10 cellular contexts compared by ENCODE assay signal in genomic region chrX:87409113-87409841, GRCh38.
DNase-seq lines count a peak whose midpoint lies in the region; ATAC-seq and TF ChIP-seq lines count a peak whose summit lies in the region.
"Had no signal": no experiment of that assay in that cellular context is flagged by ENCODE, and none has a peak within 500 bp of the region (broad histone marks: within the 10 kb centered on the region; RNA-seq: fewer than 3 reads in every experiment).

No MANE protein-coding gene starts in this region.

- no peak for TF ChIP-seq CTCF in adrenal gland (IDR thresholded peaks at IDR 0.05)

- DNase-seq in HT1080 (ENCODE audit: low read depth) (peak; percentile 95), adrenal gland (peak; percentile 83 to 94 (median 91)), left ventricle myocardium superior (peak; percentile 45), skeletal muscle cell (ENCODE audit: low read depth) (peak; percentile 82), HEK293T (ENCODE audit: extremely low spot score) (no peak), NCI-H82 (lab: John Stamatoyannopoulos, UW) (no peak)
- DNase-seq: EL; stimulated activated CD4-positive, alpha-beta T cell treated with anti-CD3 and anti-CD28 coated beads, Interleukin-4, amount 100 ng/mL, for 1 hour had no signal

- H3K9me3 ChIP-seq in adrenal gland (replicated peaks in 1 of 3) = no peaks in the 10 kb centered on the region

- H3K4me3 ChIP-seq in adrenal gland (no peak overlapping the region), skeletal muscle cell (ENCODE audit: low read depth, low read length) (no peak overlapping the region)

- WGBS in adrenal gland, 4 donors = 12 to 27% (median 21%) methylated on average over 7 of the region's 7 CpGs

- no peaks in the 10 kb centered on the region for H3K36me3 ChIP-seq in adrenal gland (replicated peaks in 1 of 2)

- peak in 1 of 2 donors; percentile 18 for TF ChIP-seq POLR2A in adrenal gland (IDR thresholded peaks at IDR 0.05)

- POLR2A ChIA-PET in HEK293T (lab: Yijun Ruan, JAX) = no interaction called here

- intact Hi-C loops in adrenal gland (cut with DNase I) = no loop called here
- intact Hi-C loops in left ventricle myocardium superior (cut with micrococcal nuclease) = no loop called here

- peak; percentile 60 for ATAC-seq in left ventricle myocardium superior
- ATAC-seq in HG03135 (IDR thresholded peaks at IDR 0.05; ENCODE audit: unreplicated experiment) = no peak
- ATAC-seq in GM19452 (IDR thresholded peaks at IDR 0.05; ENCODE audit: unreplicated experiment) = no peak

- H3K4me1 ChIP-seq in adrenal gland (replicated peaks in 1 of 2) = peaks cover 7 to 13% of the 10 kb centered on the region in 2 donors

- no peaks in the 10 kb centered on the region for H3K27me3 ChIP-seq in adrenal gland

- peak overlapping the region; percentile 40 to 75 (median 67) for H3K27ac ChIP-seq in adrenal gland

- CTCF ChIA-PET in HEK293T (lab: Yijun Ruan, JAX) = no interaction called here

TF ChIP-seq in HEK293T, 16 proteins besides CTCF, POLR2A, EP300 and RAD21:
- TF ChIP-seq FOXA1 (IDR thresholded peaks at IDR 0.05) (no peak), TARDBP (IDR thresholded peaks at IDR 0.05) (no peak), ZNF384 (IDR thresholded peaks at IDR 0.05) (no peak), HDGF (IDR thresholded peaks at IDR 0.05; ENCODE audit: borderline replicate concordance) (no peak), LEF1 (IDR thresholded peaks at IDR 0.05; ENCODE audit: borderline replicate concordance) (no peak), ELF4 (IDR thresholded peaks at IDR 0.05) (no peak), SP1 (IDR thresholded peaks at IDR 0.05) (no peak), CTBP1 (IDR thresholded peaks at IDR 0.05; ENCODE audit: borderline replicate concordance) (no peak), FOXM1 (IDR thresholded peaks at IDR 0.05; ENCODE audit: borderline replicate concordance) (no peak), BHLHE40 (IDR thresholded peaks at IDR 0.05; ENCODE audit: borderline replicate concordance) (no peak), SUZ12 (IDR thresholded peaks at IDR 0.05) (no peak), FOXK2 (IDR thresholded peaks at IDR 0.05) (no peak), NFRKB (IDR thresholded peaks at IDR 0.05) (no peak)

Comparison
In these comparisons a context has a peak if more than half of its experiments do, and no peak if none do; other contexts are left out.
1. DNase-seq: peak in HT1080 (single experiment), adrenal gland (7 of 7), left ventricle myocardium superior (single experiment) and skeletal muscle cell (single experiment); none in HEK293T (single experiment) and NCI-H82 (single experiment).